Comparison of ENCODE assay signal across 10 cellular contexts in the genomic region with DNA sequence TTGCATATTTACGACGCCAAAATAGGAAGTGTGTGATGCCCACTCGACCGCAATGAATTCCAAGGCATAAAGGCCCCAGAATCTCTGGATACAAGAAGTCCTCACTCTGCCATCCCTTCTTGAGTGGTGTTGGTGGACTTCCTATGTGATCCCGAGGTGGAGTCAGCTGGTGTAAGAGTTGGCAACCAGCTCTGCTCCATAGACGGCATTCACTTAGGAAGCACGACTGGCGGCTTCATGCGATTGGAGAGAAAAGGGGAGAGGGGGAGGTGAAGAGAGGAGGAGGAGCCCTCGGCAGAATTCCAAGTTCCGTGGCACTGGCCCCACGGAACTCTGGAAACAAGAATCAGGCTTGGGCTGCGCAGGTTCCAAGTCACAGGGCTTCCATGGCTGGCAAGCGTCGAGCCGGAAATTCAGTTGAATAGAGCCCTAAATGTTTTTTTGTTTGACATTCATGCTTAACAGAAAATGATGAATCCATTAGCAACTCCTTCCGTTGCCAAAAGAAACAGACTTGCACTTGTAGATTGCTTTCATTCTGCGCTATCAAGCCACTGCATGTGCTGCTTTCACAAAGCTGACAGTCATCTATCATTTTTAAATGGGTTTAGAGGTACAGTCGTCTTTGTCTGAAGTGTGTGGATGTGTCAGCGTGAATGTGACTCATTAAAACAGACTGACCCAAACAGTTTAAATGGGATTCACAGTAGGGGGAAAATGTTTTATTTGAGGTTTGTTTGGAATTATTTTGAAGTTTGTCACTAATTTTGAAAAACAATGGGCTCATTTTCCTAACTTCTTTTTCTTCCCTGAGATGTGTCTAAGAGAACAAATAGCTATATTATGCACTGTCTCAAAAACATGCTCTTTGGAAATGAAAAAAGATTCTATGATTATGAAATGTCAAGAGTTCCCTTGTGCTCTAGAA.
A peak's percentile ranks its signal among the peaks of the same experiment; 100 is the strongest.
DNase-seq lines count a peak whose midpoint lies in the region; ATAC-seq, FAIRE-seq and TF ChIP-seq lines count a peak whose summit lies in the region.
"Had no signal": no experiment of that assay in that cellular context is flagged by ENCODE, and none has a peak within 500 bp of the region (broad histone marks: within the 10 kb centered on the region; RNA-seq: fewer than 3 reads in every experiment).

No MANE protein-coding gene starts in this region.

- H3K9me3 ChIP-seq in skeletal muscle satellite cell (replicated peaks; ENCODE audit: low read length), result no peaks in the 10 kb centered on the region
- H3K9me3 ChIP-seq in lower lobe of right lung, result no peaks in the 10 kb centered on the region
- H3K9me3 ChIP-seq: thoracic aorta had no signal

- ATAC-seq in foreskin keratinocyte, result peak; percentile 98
- ATAC-seq in lower lobe of right lung, result no peak
- no peak for ATAC-seq in HG03342 (IDR thresholded peaks at IDR 0.05; ENCODE audit: unreplicated experiment)
- no peak for ATAC-seq in HG03457 (IDR thresholded peaks at IDR 0.05; ENCODE audit: unreplicated experiment)

- intact Hi-C loops in lower lobe of right lung (cut with DNase I), result no loop called here

- DNase-seq in NCI-H1105 (lab: John Stamatoyannopoulos, UW) (peak; percentile 99), RCC 7860 (ENCODE audit: low spot score) (peak; percentile 67), foreskin keratinocyte (peak; percentile 97), NAMALWA (ENCODE audit: low spot score) (no peak), lower lobe of right lung (no peak)
- DNase-seq: NK-92 treated with Interleukin-12 subunit alpha and Interleukin-12 subunit beta, amount 100 ng/mL, for 24 hours had no signal

- no peak overlapping the region for H3K9ac ChIP-seq in skeletal muscle satellite cell (ENCODE audit: low read depth, low read length)

- TF ChIP-seq CTCF in foreskin keratinocyte (conservative IDR thresholded peaks at IDR 0.05) (no peak), lower lobe of right lung (IDR thresholded peaks at IDR 0.05) (no peak)

- peak; percentile 72 for FAIRE-seq in RCC 7860 (lab: Jason Lieb, UNC)

- H3K4me3 ChIP-seq in skeletal muscle satellite cell (ENCODE audit: low read length), result peak overlapping the region; percentile 54
- no peak overlapping the region for H3K4me3 ChIP-seq in lower lobe of right lung
- H3K4me3 ChIP-seq: thoracic aorta had no signal

- H3K4me1 ChIP-seq in foreskin keratinocyte, result peaks cover 13% of the 10 kb centered on the region
- peaks cover 17% of the 10 kb centered on the region for H3K4me1 ChIP-seq in skeletal muscle satellite cell (ENCODE audit: control insufficient read depth, insufficient read depth, low read length)
- no peaks in the 10 kb centered on the region for H3K4me1 ChIP-seq in lower lobe of right lung

- H3K27ac ChIP-seq in foreskin keratinocyte (peak overlapping the region; percentile 86), lower lobe of right lung (no peak overlapping the region)
- H3K27ac ChIP-seq: thoracic aorta had no signal

- H3K36me3 ChIP-seq in skeletal muscle satellite cell (ENCODE audit: insufficient read depth, low read length) (no peaks in the 10 kb centered on the region), lower lobe of right lung (no peaks in the 10 kb centered on the region)
- H3K36me3 ChIP-seq: thoracic aorta had no signal

- no peaks in the 10 kb centered on the region for H3K27me3 ChIP-seq in foreskin keratinocyte
- peaks cover 3% of the 10 kb centered on the region for H3K27me3 ChIP-seq in skeletal muscle satellite cell (ENCODE audit: control insufficient read depth, insufficient read depth, low read length)
- no peaks in the 10 kb centered on the region for H3K27me3 ChIP-seq in lower lobe of right lung (ENCODE audit: low read depth)

- H3K4me2 ChIP-seq in skeletal muscle satellite cell (ENCODE audit: low read length), result peak overlapping the region; percentile 79

Comparison
In these comparisons a context has a peak if more than half of its experiments do, and no peak if none do; other contexts are left out.
1. DNase-seq: peak in NCI-H1105 (single experiment), RCC 7860 (single experiment) and foreskin keratinocyte (2 of 2); none in NAMALWA (single experiment) and lower lobe of right lung (single experiment).